Comparison of ENCODE assay signal across 2 cellular contexts in the genomic region with DNA sequence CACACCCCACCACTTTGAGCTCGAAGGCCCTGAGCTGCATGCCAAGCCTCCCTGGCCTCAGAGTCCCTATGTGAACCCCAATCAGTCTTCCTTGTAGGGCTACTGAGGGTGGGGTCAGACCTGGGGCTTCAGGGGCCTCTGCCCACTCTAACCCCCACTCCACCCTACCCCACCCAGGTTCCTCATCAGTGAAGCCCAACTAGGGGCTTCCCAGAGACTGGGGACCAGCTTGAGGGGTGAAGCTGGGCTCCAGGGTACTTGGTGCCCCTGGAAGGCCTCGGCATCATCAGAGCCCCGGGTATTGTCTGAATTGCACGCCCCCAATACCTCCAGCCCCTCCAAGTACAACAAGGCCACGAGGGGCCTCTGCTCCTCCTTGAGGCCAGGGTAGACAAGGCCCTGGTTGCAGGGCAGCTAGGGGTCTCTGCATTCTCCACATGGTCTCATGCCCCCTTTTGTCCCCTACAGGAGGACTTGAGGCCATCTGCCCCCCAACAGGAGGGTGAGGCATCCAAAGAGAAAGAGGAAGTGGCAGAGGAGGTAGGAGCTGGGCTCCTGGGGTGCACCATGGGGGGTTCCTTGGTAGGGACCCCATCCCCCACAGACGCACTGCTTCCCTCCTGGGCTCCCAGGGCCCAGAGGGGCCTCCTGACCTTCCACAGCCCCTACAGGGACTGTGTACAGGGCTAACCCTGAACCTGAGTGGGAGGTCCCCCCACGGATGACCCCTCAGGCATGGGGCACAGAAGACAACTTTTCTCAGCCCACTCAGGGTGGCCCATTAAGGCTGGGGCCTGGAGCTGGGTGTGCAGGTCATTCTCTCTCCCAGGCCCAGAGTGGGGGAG.
A peak's percentile ranks its signal among the peaks of the same experiment; 100 is the strongest.
TF ChIP-seq lines count a peak whose summit lies in the region.

No MANE protein-coding gene starts in this region.

TF ChIP-seq in HEK293, 187 proteins besides CTCF, POLR2A, EP300 and RAD21:
- TF ChIP-seq GLIS1 (tag by site-specific recombination; IDR thresholded peaks at IDR 0.05) (peak; percentile 35; the same call in 1 of the 2 replicates), ZIC2 (tag by site-specific recombination; IDR thresholded peaks at IDR 0.05) (peak; percentile 55), ZNF785 (tag by site-specific recombination; IDR thresholded peaks at IDR 0.05) (no peak), EGR2 (tag by site-specific recombination; IDR thresholded peaks at IDR 0.05; ENCODE audit: low read depth) (peak; percentile 33; the same call in 1 of the 2 replicates), ZSCAN16 (tag by site-specific recombination; IDR thresholded peaks at IDR 0.05) (no peak), GLIS2 (tag by site-specific recombination; IDR thresholded peaks at IDR 0.05) (peak; percentile 57)

TF ChIP-seq in H1, 55 proteins besides CTCF, POLR2A, EP300 and RAD21:
- no peak for TF ChIP-seq JUND (IDR thresholded peaks at IDR 0.05; ENCODE audit: low read length)
- TF ChIP-seq GTF2F1 (IDR thresholded peaks at IDR 0.05; ENCODE audit: borderline replicate concordance, low read depth, low read length): no peak
- no peak for TF ChIP-seq TBP (IDR thresholded peaks at IDR 0.05; ENCODE audit: low read depth, low read length)
- no peak for TF ChIP-seq GABPA (IDR thresholded peaks at IDR 0.05; ENCODE audit: borderline replicate concordance, insufficient read depth, low read length)
- TF ChIP-seq BACH1 (IDR thresholded peaks at IDR 0.05; ENCODE audit: low read length): no peak
- no peak for TF ChIP-seq BCL11A (IDR thresholded peaks at IDR 0.05; ENCODE audit: low read depth in 2 of 2, low read length in 2 of 2)
- TF ChIP-seq JUN (IDR thresholded peaks at IDR 0.05; ENCODE audit: low read depth, low read length): no peak
- TF ChIP-seq TAF7 (optimal IDR thresholded peaks at IDR 0.05; ENCODE audit: borderline replicate concordance, low read depth, low read length): no peak
- TF ChIP-seq RXRA (IDR thresholded peaks at IDR 0.05; ENCODE audit: insufficient read depth, low read depth, low read length): no peak
- no peak for TF ChIP-seq SP1 (IDR thresholded peaks at IDR 0.05; ENCODE audit: low read depth, low read length)
- TF ChIP-seq CHD1 (IDR thresholded peaks at IDR 0.05; ENCODE audit: low read depth, low read length): no peak
- no peak for TF ChIP-seq ZNF274 (IDR thresholded peaks at IDR 0.05; ENCODE audit: borderline replicate concordance, extremely low read depth, low read length)
- TF ChIP-seq SAP30 (IDR thresholded peaks at IDR 0.05; ENCODE audit: insufficient read depth, insufficient replicate concordance, low read length): no peak
- TF ChIP-seq RFX5 (IDR thresholded peaks at IDR 0.05; ENCODE audit: borderline replicate concordance, low read depth, low read length): no peak
- no peak for TF ChIP-seq NRF1 (IDR thresholded peaks at IDR 0.05; ENCODE audit: low read depth, low read length)
- no peak for TF ChIP-seq SP4 (IDR thresholded peaks at IDR 0.05; ENCODE audit: low read length)
- no peak for TF ChIP-seq PHF8 (conservative IDR thresholded peaks at IDR 0.05; ENCODE audit: low read depth, low read length)
- TF ChIP-seq FOSL1 (IDR thresholded peaks at IDR 0.05; ENCODE audit: insufficient read depth, low read depth, low read length): no peak
- no peak for TF ChIP-seq SUZ12 (IDR thresholded peaks at IDR 0.05; ENCODE audit: low read length)
